11 cellular contexts compared by ENCODE assay signal in genomic region chr2:74291217-74291551, GRCh38. TPM values are rescaled to one million over a fixed set of nuclear protein-coding genes. Genes with fewer than 3 reads are reported as not detected.
DNase-seq lines count a peak whose midpoint lies in the region; ATAC-seq and TF ChIP-seq lines count a peak whose summit lies in the region.
"Had no signal": no experiment of that assay in that cellular context is flagged by ENCODE, and none has a peak within 500 bp of the region (broad histone marks: within the 10 kb centered on the region; RNA-seq: fewer than 3 reads in every experiment).

No MANE protein-coding gene starts in this region.

- intact Hi-C loops in left cardiac atrium (cut with DNase I) = no loop called here
- intact Hi-C loops in breast epithelium (cut with DNase I; ENCODE audit: low total_unique reads) = loop anchor here (10.0 kb wide), 1 partner anchor 904 kb away; the partner anchor contains the start of gene TACR1

- H3K9ac ChIP-seq in BLaER1 (no peak overlapping the region), DND-41 (ENCODE audit: low read depth, low read length) (no peak overlapping the region), OCI-LY3 (ENCODE audit: low read length) (peak overlapping the region; percentile 91; the same call in 1 of the 2 replicates)

- TF ChIP-seq POLR2A in breast epithelium (IDR thresholded peaks at IDR 0.05) = no peak

- DNase-seq in DND-41 = no peak
- DNase-seq in left cardiac atrium = no peak
- DNase-seq in NCI-H1694 treated with DMSO at 0.1 percent for 48 hours (lab: John Stamatoyannopoulos, UW) = no peak
- DNase-seq in stimulated activated naive CD4-positive, alpha-beta T cell (lab: John Stamatoyannopoulos, UW) = no peak
- no peak for DNase-seq in glomerular visceral epithelial cell (ENCODE audit: extremely low spot score)
- DNase-seq in breast epithelium (ENCODE audit: low spot score in 2 of 2) = no peak
- DNase-seq: retina had no signal

- H3K9me3 ChIP-seq in BLaER1 (no peaks in the 10 kb centered on the region), DND-41 (ENCODE audit: insufficient read depth, low read length, severe bottlenecking) (no peaks in the 10 kb centered on the region), OCI-LY3 (ENCODE audit: insufficient read depth, low read length) (no peaks in the 10 kb centered on the region), breast epithelium (no peaks in the 10 kb centered on the region)

- H3K4me2 ChIP-seq in BLaER1 = peak overlapping the region; percentile 25; the same call in 1 of the 2 replicates
- no peak overlapping the region for H3K4me2 ChIP-seq in DND-41 (ENCODE audit: insufficient read depth, low read length)
- H3K4me2 ChIP-seq in OCI-LY3 (ENCODE audit: low read length) = peak overlapping the region; percentile 99

- no peak overlapping the region for H2AFZ ChIP-seq in DND-41 (ENCODE audit: low read depth, low read length)
- H2AFZ ChIP-seq in OCI-LY3 (ENCODE audit: low read depth, low read length) = 0 out of 2 replicates have a peak overlapping the region, but pooled peaks have one; percentile 16

- H3K4me3 ChIP-seq in BLaER1 = no peak overlapping the region
- H3K4me3 ChIP-seq in DND-41 (ENCODE audit: low read depth in 1 of 2, low read length in 2 of 2) = no peak overlapping the region
- peak overlapping the region; percentile 85 for H3K4me3 ChIP-seq in OCI-LY3 (ENCODE audit: low read length)
- no peak overlapping the region for H3K4me3 ChIP-seq in breast epithelium
- H3K4me3 ChIP-seq: dorsolateral prefrontal cortex had no signal

- H3K79me2 ChIP-seq in DND-41 (ENCODE audit: insufficient read depth, low read length) = no peaks in the 10 kb centered on the region
- H3K79me2 ChIP-seq in OCI-LY3 (ENCODE audit: low read length) = peaks cover 38% of the 10 kb centered on the region

- peak; percentile 32; the same call in 2 of the 3 replicates for ATAC-seq in DND-41 (ENCODE audit: insufficient read depth, low read depth)
- ATAC-seq in left cardiac atrium = peak; percentile 33 to 43

- H3K4me1 ChIP-seq in BLaER1 (peaks cover 7% of the 10 kb centered on the region; the same call in 1 of the 2 replicates), DND-41 (ENCODE audit: insufficient read depth, low read length) (peaks cover 13% of the 10 kb centered on the region), OCI-LY3 (ENCODE audit: low read length) (peaks cover 86% of the 10 kb centered on the region), breast epithelium (no peaks in the 10 kb centered on the region)

- H3K27me3 ChIP-seq in BLaER1 = no peaks in the 10 kb centered on the region
- H3K27me3 ChIP-seq in DND-41 (ENCODE audit: insufficient read depth, low read length, poor library complexity) = no peaks in the 10 kb centered on the region
- no peaks in the 10 kb centered on the region for H3K27me3 ChIP-seq in OCI-LY3 (ENCODE audit: low read depth, low read length)
- H3K27me3 ChIP-seq in breast epithelium = no peaks in the 10 kb centered on the region
- H3K27me3 ChIP-seq: dorsolateral prefrontal cortex had no signal

- H4K20me1 ChIP-seq in BLaER1 (no peaks in the 10 kb centered on the region), DND-41 (ENCODE audit: insufficient read depth, low read length) (no peaks in the 10 kb centered on the region), OCI-LY3 (ENCODE audit: insufficient read depth, low read length) (no peaks in the 10 kb centered on the region)

- TF ChIP-seq CTCF in DND-41 (IDR thresholded peaks at IDR 0.05; ENCODE audit: borderline replicate concordance, extremely low read depth, low read length, poor library complexity, severe bottlenecking) = no peak
- no peak for TF ChIP-seq CTCF in OCI-LY3 (IDR thresholded peaks at IDR 0.05; ENCODE audit: low read depth, low read length)
- TF ChIP-seq CTCF in breast epithelium (IDR thresholded peaks at IDR 0.05) = no peak

- H3K36me3 ChIP-seq in BLaER1 = no peaks in the 10 kb centered on the region
- H3K36me3 ChIP-seq in DND-41 (ENCODE audit: insufficient read depth, low read length) = no peaks in the 10 kb centered on the region
- peaks cover 11% of the 10 kb centered on the region for H3K36me3 ChIP-seq in OCI-LY3 (replicated peaks; ENCODE audit: low read depth, low read length)
- H3K36me3 ChIP-seq in breast epithelium = no peaks in the 10 kb centered on the region

- H3K27ac ChIP-seq in BLaER1 (no peak overlapping the region), DND-41 (ENCODE audit: low read length) (no peak overlapping the region), OCI-LY3 (ENCODE audit: low read length) (peak overlapping the region; percentile 94), breast epithelium (no peak overlapping the region)
- H3K27ac ChIP-seq: dorsolateral prefrontal cortex, HL-60 had no signal

RNA-seq across cellular contexts. Expression of gene SLC4A5, which starts 52.0 kb away (rescaled TPM):
- total RNA-seq in left cardiac atrium = 1 to 10 TPM; 1.2 to 1.7 TPM
- total RNA-seq in breast epithelium = 1 to 10 TPM; 2.1 to 9.2 (median 6.2) TPM
